Comparison of ENCODE assay signal across 19 cellular contexts in genomic region chr11:67255353-67255752, GRCh38. TPM values are rescaled to one million over a fixed set of nuclear protein-coding genes. Genes with fewer than 3 reads are reported as not detected.
DNase-seq lines count a peak whose midpoint lies in the region; TF ChIP-seq lines count a peak whose summit lies in the region.
"Had no signal": no experiment of that assay in that cellular context is flagged by ENCODE, and none has a peak within 500 bp of the region (broad histone marks: within the 10 kb centered on the region; RNA-seq: fewer than 3 reads in every experiment).

No MANE protein-coding gene starts in this region.

- H2AFZ ChIP-seq in neural progenitor cell (replicated peaks) = no peak overlapping the region

- peaks cover 16 to 84% (median 32%) of the 10 kb centered on the region in 10 experiments for H3K4me1 ChIP-seq in BLaER1 treated with 17β-estradiol and CSF1 and Interleukin-3, amounts not matched to agents 10 nM and 100 nM
- no peaks in the 10 kb centered on the region for H3K4me1 ChIP-seq in neural progenitor cell
- H3K4me1 ChIP-seq: thyroid gland had no signal

- peaks cover 8% of the 10 kb centered on the region for H3K27me3 Mint-ChIP-seq in dendritic cell treated with granulocyte-macrophage colony-stimulating factor and Interleukin-4, amounts not matched to agents 40 ng/mL and 50 ng/mL, for 4 days
- H3K27me3 Mint-ChIP-seq in neural progenitor cell (ENCODE audit: insufficient read depth, low read depth) = peaks cover 2% of the 10 kb centered on the region

- TF ChIP-seq CTCF in GM12865 (IDR thresholded peaks at IDR 0.05; ENCODE audit: insufficient read depth, low read depth, low read length, missing control alignments) (no peak), neural progenitor cell (IDR thresholded peaks at IDR 0.05) (no peak)

- H3K9me3 ChIP-seq in BLaER1 treated with 17β-estradiol and CSF1 and Interleukin-3, amounts not matched to agents 10 nM and 100 nM (replicated peaks in 1 of 11) = no peaks in the 10 kb centered on the region
- no peaks in the 10 kb centered on the region for H3K9me3 ChIP-seq in neural progenitor cell (ENCODE audit: low read depth)
- H3K9me3 ChIP-seq: ovary, thyroid gland had no signal

- H3K36me3 Mint-ChIP-seq in dendritic cell treated with granulocyte-macrophage colony-stimulating factor and Interleukin-4, amounts not matched to agents 40 ng/mL and 50 ng/mL, for 4 days (ENCODE audit: low read depth) = peaks cover 84% of the 10 kb centered on the region
- peaks cover 33% of the 10 kb centered on the region for H3K36me3 Mint-ChIP-seq in neural progenitor cell

- peak overlapping the region in 3 of 11 experiments; percentile 14 to 89 (median 86); a peak in 5 of 22 replicates for H3K4me2 ChIP-seq in BLaER1 treated with 17β-estradiol and CSF1 and Interleukin-3, amounts not matched to agents 10 nM and 100 nM
- no peak overlapping the region for H3K4me2 ChIP-seq in neural progenitor cell

- H4K20me1 ChIP-seq in BLaER1 treated with 17β-estradiol and CSF1 and Interleukin-3, amounts not matched to agents 10 nM and 100 nM = peaks cover 6 to 86% (median 80%) of the 10 kb centered on the region in 11 experiments; a peak in 21 of 22 replicates
- H4K20me1 ChIP-seq in neural progenitor cell (ENCODE audit: low read depth) = peaks cover 25% of the 10 kb centered on the region

- no peak overlapping the region for H3K4me3 Mint-ChIP-seq in dendritic cell treated with granulocyte-macrophage colony-stimulating factor and Interleukin-4, amounts not matched to agents 40 ng/mL and 50 ng/mL, for 4 days
- peak overlapping the region; percentile 5 for H3K4me3 Mint-ChIP-seq in neural progenitor cell
- H3K4me3 Mint-ChIP-seq: activated T-cell treated with anti-CD3 and anti-CD28 coated beads, Interleukin-2, amount 50 U/mL, for 72 hours had no signal

- peaks cover 0 to 9% (median 6%) of the 10 kb centered on the region in 11 experiments; a peak in 15 of 22 replicates for H3K27me3 ChIP-seq in BLaER1 treated with 17β-estradiol and CSF1 and Interleukin-3, amounts not matched to agents 10 nM and 100 nM
- H3K27me3 ChIP-seq in neural progenitor cell = no peaks in the 10 kb centered on the region
- H3K27me3 ChIP-seq: brain microvascular endothelial cell, ovary, thyroid gland had no signal

- H3K9ac ChIP-seq in BLaER1 treated with 17β-estradiol and CSF1 and Interleukin-3, amounts not matched to agents 10 nM and 100 nM = peak overlapping the region in 8 of 11 experiments; percentile 5 to 54 (median 21); a peak in 5 of 22 replicates
- no peak overlapping the region for H3K9ac ChIP-seq in neural progenitor cell

- no peak overlapping the region for H3K4me3 ChIP-seq in BLaER1 treated with 17β-estradiol and CSF1 and Interleukin-3, amounts not matched to agents 10 nM and 100 nM
- H3K4me3 ChIP-seq in GM12865 (ENCODE audit: low read depth, low read length) (no peak overlapping the region), neural progenitor cell (no peak overlapping the region)
- H3K4me3 ChIP-seq: ovary, thyroid gland had no signal

- peaks cover 52 to 86% (median 82%) of the 10 kb centered on the region in 11 experiments for H3K36me3 ChIP-seq in BLaER1 treated with 17β-estradiol and CSF1 and Interleukin-3, amounts not matched to agents 10 nM and 100 nM
- H3K36me3 ChIP-seq in neural progenitor cell = peaks cover 10% of the 10 kb centered on the region
- H3K36me3 ChIP-seq: ovary had no signal

- intact Hi-C loops in dendritic cell treated with granulocyte-macrophage colony-stimulating factor and Interleukin-4, amounts not matched to agents 40 ng/mL and 50 ng/mL, for 4 days (cut with micrococcal nuclease) = no loop called here

- H3K27ac ChIP-seq in BLaER1 treated with 17β-estradiol and CSF1 and Interleukin-3, amounts not matched to agents 10 nM and 100 nM = peak overlapping the region in 1 of 11 experiments; percentile 22; a peak in 2 of 22 replicates
- H3K27ac ChIP-seq in neural progenitor cell = no peak overlapping the region
- H3K27ac ChIP-seq: brain microvascular endothelial cell, ovary, thyroid gland had no signal

- peak overlapping the region; percentile 80 for H3K27ac Mint-ChIP-seq in dendritic cell treated with granulocyte-macrophage colony-stimulating factor and Interleukin-4, amounts not matched to agents 40 ng/mL and 50 ng/mL, for 4 days
- no peak overlapping the region for H3K27ac Mint-ChIP-seq in neural progenitor cell

- H3F3A ChIP-seq in neural progenitor cell (ENCODE audit: low read depth) = peaks cover 51% of the 10 kb centered on the region

- no peaks in the 10 kb centered on the region for H3K79me2 ChIP-seq in neural progenitor cell (ENCODE audit: low read depth)

- peak; percentile 3 for DNase-seq in GM12865 (ENCODE audit: low read depth)
- DNase-seq in neural progenitor cell (ENCODE audit: low spot score) = no peak
- no peak for DNase-seq in activated CD8-positive, alpha-beta memory T cell treated with anti-CD3 and anti-CD28 coated beads, Interleukin-2, amount 50 U/mL, for 48 hours
- no peak for DNase-seq in hippocampal formation (lab: John Stamatoyannopoulos, UW)
- DNase-seq in HuH-7 (ENCODE audit: low spot score) = no peak
- DNase-seq: activated T-cell treated with anti-CD3 and anti-CD28 coated beads, Interleukin-2, amount 50 U/mL, for 72 hours; brain microvascular endothelial cell; left ventricle myocardium superior; NCI-H1092; NCI-H1930; NCI-H345; NCI-H82; OCI-M1; ovary; right cardiac atrium; SHP77; thyroid gland had no signal

- no peaks in the 10 kb centered on the region for H3K9me3 Mint-ChIP-seq in dendritic cell treated with granulocyte-macrophage colony-stimulating factor and Interleukin-4, amounts not matched to agents 40 ng/mL and 50 ng/mL, for 4 days
- no peaks in the 10 kb centered on the region for H3K9me3 Mint-ChIP-seq in neural progenitor cell
- H3K9me3 Mint-ChIP-seq: activated T-cell treated with anti-CD3 and anti-CD28 coated beads, Interleukin-2, amount 50 U/mL, for 72 hours had no signal

- H3K4me1 Mint-ChIP-seq in dendritic cell treated with granulocyte-macrophage colony-stimulating factor and Interleukin-4, amounts not matched to agents 40 ng/mL and 50 ng/mL, for 4 days (ENCODE audit: low read depth) = peaks cover 76% of the 10 kb centered on the region
- H3K4me1 Mint-ChIP-seq in neural progenitor cell = peaks cover under 1% of the 10 kb centered on the region

RNA-seq across cellular contexts. Expression of gene GRK2, which starts 10.9 kb away (rescaled TPM):
- total RNA-seq in neural progenitor cell (ENCODE audit: low replicate concordance) = 30.0 and 54.4 TPM in 2 replicates

RNA-seq across cellular contexts. Expression of gene ANKRD13D, which starts 33.8 kb away (rescaled TPM):
- total RNA-seq in neural progenitor cell (ENCODE audit: low replicate concordance) = 21.0 and 29.2 TPM in 2 replicates

RNA-seq across cellular contexts. Expression of gene SSH3, which starts 48.0 kb away (rescaled TPM):
- 1.4 and 7.1 TPM in 2 replicates for total RNA-seq in neural progenitor cell (ENCODE audit: low replicate concordance)
